Comparison of ENCODE assay signal across 20 cellular contexts in genomic region chr4:118587116-118587869, GRCh38.
A peak's percentile ranks its signal among the peaks of the same experiment; 100 is the strongest.
DNase-seq lines count a peak whose midpoint lies in the region; ATAC-seq and TF ChIP-seq lines count a peak whose summit lies in the region.
"Had no signal": no experiment of that assay in that cellular context is flagged by ENCODE, and none has a peak within 500 bp of the region (broad histone marks: within the 10 kb centered on the region; RNA-seq: fewer than 3 reads in every experiment).

No MANE protein-coding gene starts in this region.

- H3K36me3 Mint-ChIP-seq in IgD-negative memory B cell (no peaks in the 10 kb centered on the region), mesothelial cell of epicardium (no peaks in the 10 kb centered on the region)
- H3K36me3 Mint-ChIP-seq: T-cell had no signal

- H3K9me3 Mint-ChIP-seq in IgD-negative memory B cell: no peaks in the 10 kb centered on the region
- H3K9me3 Mint-ChIP-seq in mesothelial cell of epicardium: no peaks in the 10 kb centered on the region
- H3K9me3 Mint-ChIP-seq: HFFc6, T-cell had no signal

- 29 to 31% (median 30%) methylated on average over 9 of the region's 9 CpGs for WGBS in ovary, 3 donors
- 44 to 63% methylated on average over 6 to 9 of the region's 9 CpGs for WGBS in gastroesophageal sphincter (ENCODE audit: low coverage in 1 of 2), 2 donors

- ATAC-seq in gastroesophageal sphincter: no peak
- ATAC-seq: T-cell had no signal

- H3K27ac ChIP-seq in ovary: peak overlapping the region; percentile 25 to 40
- peak overlapping the region in 1 of 4 donors; percentile 45 for H3K27ac ChIP-seq in gastroesophageal sphincter
- H3K27ac ChIP-seq: Peyer's patch had no signal

- H3K4me1 ChIP-seq in ovary (ENCODE audit: insufficient read depth) (peaks cover 7% of the 10 kb centered on the region), gastroesophageal sphincter (peaks cover 0 to 24% (median 0%) of the 10 kb centered on the region in 3 donors)
- H3K4me1 ChIP-seq: Peyer's patch had no signal

- H3K4me3 Mint-ChIP-seq in IgD-negative memory B cell (no peak overlapping the region), mesothelial cell of epicardium (no peak overlapping the region)
- H3K4me3 Mint-ChIP-seq: CD4-positive, CD25-positive, alpha-beta regulatory T cell; HFFc6; T-cell had no signal

- no peaks in the 10 kb centered on the region for H3K36me3 ChIP-seq in ovary
- H3K36me3 ChIP-seq in gastroesophageal sphincter: no peaks in the 10 kb centered on the region
- H3K36me3 ChIP-seq: Peyer's patch had no signal

- no peak for TF ChIP-seq POLR2A in ovary (IDR thresholded peaks at IDR 0.05)
- no peak for TF ChIP-seq POLR2A in gastroesophageal sphincter (IDR thresholded peaks at IDR 0.05)

- H3K27ac Mint-ChIP-seq in IgD-negative memory B cell (peak overlapping the region in 2 of 3 donors; percentile 31 to 54), mesothelial cell of epicardium (no peak overlapping the region)
- H3K27ac Mint-ChIP-seq: CD4-positive, CD25-positive, alpha-beta regulatory T cell; HFFc6; T-cell had no signal

- H3K4me3 ChIP-seq in ovary (no peak overlapping the region), gastroesophageal sphincter (no peak overlapping the region)
- H3K4me3 ChIP-seq: GM12878, Peyer's patch had no signal

- H3K9me3 ChIP-seq in ovary (no peaks in the 10 kb centered on the region), gastroesophageal sphincter (no peaks in the 10 kb centered on the region)
- H3K9me3 ChIP-seq: Peyer's patch had no signal

- intact Hi-C loops in ovary (cut with DNase I): no loop called here

- peak; percentile 82 for DNase-seq in NCI-H2227 (lab: John Stamatoyannopoulos, UW; ENCODE audit: unreplicated experiment)
- peak; percentile 71 for DNase-seq in fibroblast of peridontal ligament (ENCODE audit: extremely low read depth)
- no peak for DNase-seq in ovary
- DNase-seq in mesothelial cell of epicardium (ENCODE audit: low spot score in 2 of 2, unreplicated experiment in 2 of 2): no peak
- DNase-seq in superior temporal gyrus (ENCODE audit: extremely low spot score): no peak
- DNase-seq: CD4-positive, CD25-positive, alpha-beta regulatory T cell; COR-L47; DND-41; H7; HFFc6; KG1; NCI-H1105; NCI-H2081 treated with DMSO at 0.1 percent for 48 hours; NCI-H510A treated with DMSO at 0.1 percent for 48 hours; NCI-H748 treated with DMSO at 0.1 percent for 48 hours; Peyer's patch; T-cell had no signal

- peaks cover 13% of the 10 kb centered on the region for H3K27me3 Mint-ChIP-seq in IgD-negative memory B cell
- H3K27me3 Mint-ChIP-seq in mesothelial cell of epicardium (ENCODE audit: low read depth): peaks cover 28% of the 10 kb centered on the region

- H3K27me3 ChIP-seq in ovary (no peaks in the 10 kb centered on the region), gastroesophageal sphincter (peaks cover 24% of the 10 kb centered on the region)
- H3K27me3 ChIP-seq: Peyer's patch had no signal

- no peak for TF ChIP-seq CTCF in ovary (IDR thresholded peaks at IDR 0.05)
- no peak for TF ChIP-seq CTCF in mesothelial cell of epicardium (IDR thresholded peaks at IDR 0.05; ENCODE audit: unreplicated experiment)
- TF ChIP-seq CTCF in gastroesophageal sphincter (IDR thresholded peaks at IDR 0.05): no peak

- TF ChIP-seq EP300 in ovary (IDR thresholded peaks at IDR 0.05) (no peak), gastroesophageal sphincter (IDR thresholded peaks at IDR 0.05) (no peak)

- H3K4me1 Mint-ChIP-seq in IgD-negative memory B cell (peaks cover 10 to 14% (median 10%) of the 10 kb centered on the region in 3 donors), mesothelial cell of epicardium (peaks cover 14% of the 10 kb centered on the region)

Comparison
In these comparisons a context has a peak if more than half of its experiments do, and no peak if none do; other contexts are left out.
1. DNase-seq: peak in NCI-H2227 (single experiment) and fibroblast of peridontal ligament (single experiment); none in ovary (0 of 5), mesothelial cell of epicardium (0 of 2) and superior temporal gyrus (single experiment).